8 cellular contexts compared by ENCODE assay signal in the genomic region with DNA sequence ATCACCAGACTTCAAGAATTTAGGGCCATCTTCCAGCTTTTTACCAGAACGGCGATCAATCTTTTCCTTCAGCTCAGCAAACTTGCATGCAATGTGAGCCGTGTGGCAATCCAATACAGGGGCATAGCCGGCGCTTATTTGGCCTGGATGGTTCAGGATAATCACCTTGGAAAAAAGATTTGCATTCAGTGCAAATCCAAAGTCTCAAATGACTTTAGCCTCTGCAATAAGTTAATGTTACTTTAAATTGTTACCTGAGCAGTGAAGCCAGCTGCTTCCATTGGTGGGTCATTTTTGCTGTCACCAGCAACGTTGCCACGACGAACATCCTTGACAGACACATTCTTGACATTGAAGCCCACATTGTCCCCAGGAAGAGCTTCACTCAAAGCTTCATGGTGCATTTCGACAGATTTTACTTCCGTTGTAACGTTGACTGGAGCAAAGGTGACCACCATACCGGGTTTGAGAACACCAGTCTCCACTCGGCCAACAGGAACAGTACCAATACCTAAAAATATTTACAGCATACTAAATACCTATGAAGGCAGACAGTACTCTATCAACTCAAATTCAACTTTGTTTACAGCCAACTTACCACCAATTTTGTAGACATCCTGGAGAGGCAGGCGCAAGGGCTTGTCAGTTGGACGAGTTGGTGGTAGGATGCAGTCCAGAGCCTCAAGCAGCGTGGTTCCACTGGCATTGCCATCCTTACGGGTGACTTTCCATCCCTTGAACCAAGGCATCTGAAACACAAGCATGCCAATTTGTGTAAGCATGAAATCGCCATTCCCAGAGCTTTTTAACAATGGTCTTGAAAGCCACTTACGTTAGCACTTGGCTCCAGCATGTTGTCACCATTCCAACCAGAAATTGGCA. TPM values are rescaled to one million over a fixed set of nuclear protein-coding genes. Genes with fewer than 3 reads are reported as not detected.
A peak's percentile ranks its signal among the peaks of the same experiment; 100 is the strongest.
DNase-seq lines count a peak whose midpoint lies in the region; ATAC-seq and TF ChIP-seq lines count a peak whose summit lies in the region.
"Not testable (repeated sequence)": the region's sequence is repeated elsewhere in the genome, so short reads cannot be mapped to it uniquely, and the experiment has no call there.

No MANE protein-coding gene starts in this region.

- H3K4me3 Mint-ChIP-seq in activated B cell treated with CpG ODN at 0.5 μM for 24 hours: peak overlapping the region; percentile 96

- not testable (repeated sequence) for H3K4me1 ChIP-seq in esophagus (ENCODE audit: control insufficient read depth in 2 of 2, insufficient read depth in 2 of 2, low read length in 1 of 2); ovary (ENCODE audit: insufficient read depth)
- peaks cover 19 to 59% of the 10 kb centered on the region in 2 donors for H3K4me1 ChIP-seq in left lung
- H3K4me1 ChIP-seq in vagina: peaks cover 62% of the 10 kb centered on the region

- not testable (repeated sequence) for H3K9me3 Mint-ChIP-seq in activated B cell treated with CpG ODN at 0.5 μM for 24 hours

- peaks cover 72% of the 10 kb centered on the region for H3K4me1 Mint-ChIP-seq in activated B cell treated with CpG ODN at 0.5 μM for 24 hours

- ATAC-seq in activated B cell treated with CpG ODN at 0.5 μM for 24 hours (ENCODE audit: low read depth); left lung: not testable (repeated sequence)

- DNase-seq in GM06990 (ENCODE audit: extremely low read depth, insufficient read length); activated B cell treated with CpG ODN at 0.5 μM for 24 hours; astrocyte of the spinal cord (ENCODE audit: low read depth, low spot score); left lung; ovary; vagina (ENCODE audit: extremely low spot score in 2 of 2): not testable (repeated sequence)
- DNase-seq in NB4 (ENCODE audit: low read depth): peak; percentile 28

- WGBS in esophagus, 2 donors: 12 to 18% methylated on average over 13 to 15 of the region's 19 CpGs
- WGBS in ovary, 3 donors: 11 to 15% (median 13%) methylated on average over 15 to 19 of the region's 19 CpGs

- not testable (repeated sequence) for H3K9me3 ChIP-seq in esophagus (ENCODE audit: control insufficient read depth in 2 of 2, insufficient read depth in 1 of 2, low read depth in 1 of 2, low read length in 1 of 2); left lung; ovary; vagina

- H3K36me3 ChIP-seq in GM06990 (ENCODE audit: control insufficient read depth, insufficient read depth, low read length) (peaks cover 16% of the 10 kb centered on the region), esophagus (ENCODE audit: control insufficient read depth in 2 of 2, insufficient read depth in 2 of 2, low read length in 1 of 2) (peaks cover 0 to 13% of the 10 kb centered on the region in 2 donors), left lung (peaks cover 0 to 59% of the 10 kb centered on the region in 2 donors), vagina (peaks cover 4 to 46% of the 10 kb centered on the region in 2 donors)
- H3K36me3 ChIP-seq in ovary: not testable (repeated sequence)

- POLR2A ChIA-PET in activated B cell treated with CpG ODN at 0.5 μM for 24 hours (lab: Charles Lee): interaction anchor here (0.6 to 10.2 kb wide), 7 partner anchors 17 to 135 kb away, joined by 3 to 289 read pairs (median 9); a partner anchor contains a TSS

- peak overlapping the region; percentile 70 for H3K4me3 ChIP-seq in GM06990 (replicated peaks; ENCODE audit: low read depth, low read length)
- H3K4me3 ChIP-seq in NB4 (ENCODE audit: low read depth, low read length): peak overlapping the region; percentile 70
- H3K4me3 ChIP-seq in astrocyte of the spinal cord (ENCODE audit: low read depth, low read length): peak overlapping the region; percentile 100
- peak overlapping the region; percentile 7 to 89 for H3K4me3 ChIP-seq in esophagus (ENCODE audit: low read depth in 1 of 2, low read length in 2 of 2)
- H3K4me3 ChIP-seq in left lung: peak overlapping the region; percentile 24 to 96
- H3K4me3 ChIP-seq in ovary: not testable (repeated sequence)
- peak overlapping the region; percentile 77 to 85 for H3K4me3 ChIP-seq in vagina

- CTCF ChIA-PET in activated B cell treated with CpG ODN at 0.5 μM for 24 hours (lab: Charles Lee): interaction anchor here (0.6 to 1.4 kb wide), 3 partner anchors 89 to 135 kb away, joined by 3 to 4 read pairs (median 4); no protein-coding TSS in a partner anchor

- in situ Hi-C loops in astrocyte of the spinal cord (cut with HindIII; ENCODE audit: low sequenced_read_pairs): not testable (repeated sequence)

- not testable (repeated sequence) for TF ChIP-seq EP300 in ovary (IDR thresholded peaks at IDR 0.05)

- H3K27ac Mint-ChIP-seq in activated B cell treated with CpG ODN at 0.5 μM for 24 hours: peak overlapping the region; percentile 98

- H3K27me3 ChIP-seq in GM06990 (replicated peaks; ENCODE audit: control insufficient read depth, insufficient read depth, low read length); esophagus (ENCODE audit: control insufficient read depth in 1 of 2, insufficient read depth in 2 of 2, low read length in 2 of 2); left lung; ovary; vagina: not testable (repeated sequence)

- not testable (repeated sequence) for TF ChIP-seq CTCF in GM06990 (IDR thresholded peaks at IDR 0.05; ENCODE audit: insufficient read depth, low read length, poor library complexity, severe bottlenecking); NB4 (IDR thresholded peaks at IDR 0.05; ENCODE audit: low read depth, low read length); activated B cell treated with CpG ODN at 0.5 μM for 24 hours (IDR thresholded peaks at IDR 0.05); astrocyte of the spinal cord (IDR thresholded peaks at IDR 0.05; ENCODE audit: low read depth, low read length); left lung (IDR thresholded peaks at IDR 0.05); ovary (IDR thresholded peaks at IDR 0.05); vagina (IDR thresholded peaks at IDR 0.05)

- H3K36me3 Mint-ChIP-seq in activated B cell treated with CpG ODN at 0.5 μM for 24 hours (ENCODE audit: low read depth): peaks cover 67% of the 10 kb centered on the region

- not testable (repeated sequence) for H3K27me3 Mint-ChIP-seq in activated B cell treated with CpG ODN at 0.5 μM for 24 hours

- intact Hi-C loops in activated B cell treated with CpG ODN at 0.5 μM for 24 hours (cut with micrococcal nuclease); vagina (cut with DNase I): not testable (repeated sequence)
- intact Hi-C loops in left lung (cut with DNase I) (loop anchor here in 1 of 2 donors (10.0 kb wide), 1 partner anchor 96 kb away; no protein-coding TSS in a partner anchor), ovary (cut with DNase I) (loop anchor here in 2 of 4 donors (5.0 kb wide), 1 partner anchor 94 kb away; no protein-coding TSS in a partner anchor)

- H3K27ac ChIP-seq in esophagus (ENCODE audit: low read depth in 2 of 2, low read length in 1 of 2): peak overlapping the region in 1 of 2 donors; percentile 45
- peak overlapping the region; percentile 100 for H3K27ac ChIP-seq in left lung
- H3K27ac ChIP-seq in ovary: not testable (repeated sequence)
- peak overlapping the region; percentile 100 for H3K27ac ChIP-seq in vagina

- not testable (repeated sequence) for TF ChIP-seq POLR2A in NB4 (IDR thresholded peaks at IDR 0.05; ENCODE audit: extremely low read depth, insufficient read length); vagina (IDR thresholded peaks at IDR 0.05)
- peak; percentile 17 for TF ChIP-seq POLR2A in ovary (IDR thresholded peaks at IDR 0.05)

RNA-seq across cellular contexts. Expression of a gene that starts 2.5 kb away (rescaled TPM):
- 19,962 and 22,096 TPM in 2 replicates for total RNA-seq in activated B cell treated with CpG ODN at 0.5 μM for 24 hours
- 1,000 to 10,000 TPM; 5,932 to 7,853 TPM for polyA plus RNA-seq in esophagus
- 1,000 to 10,000 TPM; 7,825 to 9,246 TPM for total RNA-seq in left lung
- over 10,000 TPM; 15,703 to 19,058 (median 16,968) TPM for total RNA-seq in ovary
- polyA plus RNA-seq in ovary: over 10,000 TPM; 15,578 to 19,769 TPM
- total RNA-seq in vagina: 8,108 TPM

RNA-seq across cellular contexts. Expression of a gene that starts 56.8 kb away (rescaled TPM):
- total RNA-seq in activated B cell treated with CpG ODN at 0.5 μM for 24 hours (58.5 and 59.3 TPM in 2 replicates), left lung (10 to 100 TPM; 18.9 to 27.3 TPM), ovary (10 to 100 TPM; 23.2 to 43.1 (median 32.2) TPM), vagina (26.0 TPM)
- polyA plus RNA-seq in esophagus (10 to 100 TPM; 11.8 to 15.8 TPM), ovary (10 to 100 TPM; 19.8 to 20.7 TPM)
